In the genomic region with DNA sequence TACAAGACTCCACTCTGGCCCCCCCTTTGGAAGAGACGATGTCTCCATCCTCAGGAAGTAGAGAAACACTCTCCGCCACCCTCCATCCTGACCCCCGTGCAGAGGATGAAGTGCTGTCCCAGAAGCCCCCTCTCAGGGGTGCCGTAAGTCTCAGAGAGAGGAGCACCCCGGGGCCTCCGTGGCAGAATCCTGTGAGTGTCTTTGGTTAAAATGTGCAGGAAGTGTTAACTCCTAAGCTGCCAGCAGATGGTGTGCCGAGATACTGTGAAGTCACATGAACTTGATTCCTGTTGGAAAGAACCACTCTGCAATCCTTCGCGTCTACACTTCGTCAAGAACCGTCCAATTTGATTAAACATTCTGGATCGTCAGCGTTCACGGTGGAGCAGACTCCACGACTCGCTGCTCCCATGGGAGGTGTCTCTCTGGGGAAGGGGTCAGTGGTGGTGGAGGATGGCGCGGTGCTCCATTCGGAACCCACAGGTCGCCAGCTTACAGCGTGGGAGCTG, we compare ENCODE assay signal across 1 cellular context.
TF ChIP-seq lines count a peak whose summit lies in the region.

No MANE protein-coding gene starts in this region.

TF ChIP-seq in K562, 482 proteins besides CTCF, POLR2A, EP300 and RAD21 (continues in another document):
- TF ChIP-seq SRSF7 (optimal IDR thresholded peaks at IDR 0.05; ENCODE audit: low read depth, low read length) (no peak), SETDB1 (IDR thresholded peaks at IDR 0.05; ENCODE audit: low read length) (no peak), KAT2B (IDR thresholded peaks at IDR 0.05; ENCODE audit: low read depth, low read length) (no peak), ZNF124 (CRISPR knock-in tag; IDR thresholded peaks at IDR 0.05) (no peak), ZFPM2 (CRISPR knock-in tag; IDR thresholded peaks at IDR 0.05) (no peak), HDAC1 (IDR thresholded peaks at IDR 0.05) (no peak), NFIX (CRISPR knock-in tag; IDR thresholded peaks at IDR 0.05; ENCODE audit: low read depth) (no peak), DDX20 (tag; IDR thresholded peaks at IDR 0.05; ENCODE audit: low read depth) (no peak), ZSCAN29 (IDR thresholded peaks at IDR 0.05) (peak; percentile 69; the same call in 1 of the 2 replicates), TEAD4 (IDR thresholded peaks at IDR 0.05; ENCODE audit: low read length) (peak; percentile 28; the same call in 1 of the 2 replicates), TEAD4 (CRISPR knock-in tag; IDR thresholded peaks at IDR 0.05; ENCODE audit: borderline replicate concordance) (no peak), POLR2AphosphoS2 (IDR thresholded peaks at IDR 0.05; ENCODE audit: low read length) (no peak), CAMTA2 (CRISPR knock-in tag; conservative IDR thresholded peaks at IDR 0.05) (no peak), TAF9B (IDR thresholded peaks at IDR 0.05; ENCODE audit: partially characterized antibody) (no peak), ZNF140 (CRISPR knock-in tag; IDR thresholded peaks at IDR 0.05) (no peak), ZNF75A (CRISPR knock-in tag; IDR thresholded peaks at IDR 0.05) (no peak), RNF2 (IDR thresholded peaks at IDR 0.05) (no peak), BRCA1 (IDR thresholded peaks at IDR 0.05) (no peak), BRCA1 (CRISPR knock-in tag; IDR thresholded peaks at IDR 0.05) (no peak), DPF2 (IDR thresholded peaks at IDR 0.05) (no peak), SMAD4 (CRISPR knock-in tag; conservative IDR thresholded peaks at IDR 0.05) (no peak), BHLHE40 (IDR thresholded peaks at IDR 0.05; ENCODE audit: low read length) (peak; percentile 40; the same call in 1 of the 2 replicates), ZNF696 (CRISPR knock-in tag; conservative IDR thresholded peaks at IDR 0.05) (no peak), ZNF584 (CRISPR knock-in tag; IDR thresholded peaks at IDR 0.05; ENCODE audit: low read depth) (no peak), CXXC5 (CRISPR knock-in tag; IDR thresholded peaks at IDR 0.05) (no peak), WHSC1 (IDR thresholded peaks at IDR 0.05; ENCODE audit: low read length) (no peak), FOXK1 (CRISPR knock-in tag; IDR thresholded peaks at IDR 0.05; ENCODE audit: borderline replicate concordance) (no peak), CCNT2 (IDR thresholded peaks at IDR 0.05; ENCODE audit: borderline replicate concordance, extremely low read depth, insufficient read length, low read depth, low read length) (no peak), HDAC3 (IDR thresholded peaks at IDR 0.05; ENCODE audit: borderline replicate concordance, partially characterized antibody) (no peak), ETV1 (tag; conservative IDR thresholded peaks at IDR 0.05; ENCODE audit: low read depth) (peak; percentile 75), FOXA1 (IDR thresholded peaks at IDR 0.05; ENCODE audit: borderline replicate concordance) (no peak), RBBP5 (IDR thresholded peaks at IDR 0.05; ENCODE audit: borderline replicate concordance, insufficient read depth, low read length, poor library complexity, severe bottlenecking) (no peak), NRF1 (conservative IDR thresholded peaks at IDR 0.05 in 1 of 2, IDR thresholded peaks at IDR 0.05 in 1 of 2) (no peak), HMGN3 (IDR thresholded peaks at IDR 0.05; ENCODE audit: borderline replicate concordance, extremely low read depth, insufficient read length, low read depth, low read length) (no peak), ELF1 (tag; IDR thresholded peaks at IDR 0.05) (peak; percentile 32; the same call in 1 of the 2 replicates), SP1 (CRISPR knock-in tag; IDR thresholded peaks at IDR 0.05) (0 out of 2 replicates have a peak, but pooled peaks have one; percentile 12)
- TF ChIP-seq, protein P1, sequence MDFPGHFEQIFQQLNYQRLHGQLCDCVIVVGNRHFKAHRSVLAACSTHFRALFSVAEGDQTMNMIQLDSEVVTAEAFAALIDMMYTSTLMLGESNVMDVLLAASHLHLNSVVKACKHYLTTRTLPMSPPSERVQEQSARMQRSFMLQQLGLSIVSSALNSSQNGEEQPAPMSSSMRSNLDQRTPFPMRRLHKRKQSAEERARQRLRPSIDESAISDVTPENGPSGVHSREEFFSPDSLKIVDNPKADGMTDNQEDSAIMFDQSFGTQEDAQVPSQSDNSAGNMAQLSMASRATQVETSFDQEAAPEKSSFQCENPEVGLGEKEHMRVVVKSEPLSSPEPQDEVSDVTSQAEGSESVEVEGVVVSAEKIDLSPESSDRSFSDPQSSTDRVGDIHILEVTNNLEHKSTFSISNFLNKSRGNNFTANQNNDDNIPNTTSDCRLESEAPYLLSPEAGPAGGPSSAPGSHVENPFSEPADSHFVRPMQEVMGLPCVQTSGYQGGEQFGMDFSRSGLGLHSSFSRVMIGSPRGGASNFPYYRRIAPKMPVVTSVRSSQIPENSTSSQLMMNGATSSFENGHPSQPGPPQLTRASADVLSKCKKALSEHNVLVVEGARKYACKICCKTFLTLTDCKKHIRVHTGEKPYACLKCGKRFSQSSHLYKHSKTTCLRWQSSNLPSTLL (IDR thresholded peaks at IDR 0.05) = no peak
- TF ChIP-seq, protein P2, sequence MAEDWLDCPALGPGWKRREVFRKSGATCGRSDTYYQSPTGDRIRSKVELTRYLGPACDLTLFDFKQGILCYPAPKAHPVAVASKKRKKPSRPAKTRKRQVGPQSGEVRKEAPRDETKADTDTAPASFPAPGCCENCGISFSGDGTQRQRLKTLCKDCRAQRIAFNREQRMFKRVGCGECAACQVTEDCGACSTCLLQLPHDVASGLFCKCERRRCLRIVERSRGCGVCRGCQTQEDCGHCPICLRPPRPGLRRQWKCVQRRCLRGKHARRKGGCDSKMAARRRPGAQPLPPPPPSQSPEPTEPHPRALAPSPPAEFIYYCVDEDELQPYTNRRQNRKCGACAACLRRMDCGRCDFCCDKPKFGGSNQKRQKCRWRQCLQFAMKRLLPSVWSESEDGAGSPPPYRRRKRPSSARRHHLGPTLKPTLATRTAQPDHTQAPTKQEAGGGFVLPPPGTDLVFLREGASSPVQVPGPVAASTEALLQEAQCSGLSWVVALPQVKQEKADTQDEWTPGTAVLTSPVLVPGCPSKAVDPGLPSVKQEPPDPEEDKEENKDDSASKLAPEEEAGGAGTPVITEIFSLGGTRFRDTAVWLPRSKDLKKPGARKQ (CRISPR knock-in tag; IDR thresholded peaks at IDR 0.05) = peak; percentile 81
- TF ChIP-seq, protein P3, sequence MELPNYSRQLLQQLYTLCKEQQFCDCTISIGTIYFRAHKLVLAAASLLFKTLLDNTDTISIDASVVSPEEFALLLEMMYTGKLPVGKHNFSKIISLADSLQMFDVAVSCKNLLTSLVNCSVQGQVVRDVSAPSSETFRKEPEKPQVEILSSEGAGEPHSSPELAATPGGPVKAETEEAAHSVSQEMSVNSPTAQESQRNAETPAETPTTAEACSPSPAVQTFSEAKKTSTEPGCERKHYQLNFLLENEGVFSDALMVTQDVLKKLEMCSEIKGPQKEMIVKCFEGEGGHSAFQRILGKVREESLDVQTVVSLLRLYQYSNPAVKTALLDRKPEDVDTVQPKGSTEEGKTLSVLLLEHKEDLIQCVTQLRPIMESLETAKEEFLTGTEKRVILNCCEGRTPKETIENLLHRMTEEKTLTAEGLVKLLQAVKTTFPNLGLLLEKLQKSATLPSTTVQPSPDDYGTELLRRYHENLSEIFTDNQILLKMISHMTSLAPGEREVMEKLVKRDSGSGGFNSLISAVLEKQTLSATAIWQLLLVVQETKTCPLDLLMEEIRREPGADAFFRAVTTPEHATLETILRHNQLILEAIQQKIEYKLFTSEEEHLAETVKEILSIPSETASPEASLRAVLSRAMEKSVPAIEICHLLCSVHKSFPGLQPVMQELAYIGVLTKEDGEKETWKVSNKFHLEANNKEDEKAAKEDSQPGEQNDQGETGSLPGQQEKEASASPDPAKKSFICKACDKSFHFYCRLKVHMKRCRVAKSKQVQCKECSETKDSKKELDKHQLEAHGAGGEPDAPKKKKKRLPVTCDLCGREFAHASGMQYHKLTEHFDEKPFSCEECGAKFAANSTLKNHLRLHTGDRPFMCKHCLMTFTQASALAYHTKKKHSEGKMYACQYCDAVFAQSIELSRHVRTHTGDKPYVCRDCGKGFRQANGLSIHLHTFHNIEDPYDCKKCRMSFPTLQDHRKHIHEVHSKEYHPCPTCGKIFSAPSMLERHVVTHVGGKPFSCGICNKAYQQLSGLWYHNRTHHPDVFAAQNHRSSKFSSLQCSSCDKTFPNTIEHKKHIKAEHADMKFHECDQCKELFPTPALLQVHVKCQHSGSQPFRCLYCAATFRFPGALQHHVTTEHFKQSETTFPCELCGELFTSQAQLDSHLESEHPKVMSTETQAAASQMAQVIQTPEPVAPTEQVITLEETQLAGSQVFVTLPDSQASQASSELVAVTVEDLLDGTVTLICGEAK (IDR thresholded peaks at IDR 0.05) = no peak
- TF ChIP-seq, protein P3 (CRISPR knock-in tag; IDR thresholded peaks at IDR 0.05) = no peak
- TF ChIP-seq, protein P4, sequence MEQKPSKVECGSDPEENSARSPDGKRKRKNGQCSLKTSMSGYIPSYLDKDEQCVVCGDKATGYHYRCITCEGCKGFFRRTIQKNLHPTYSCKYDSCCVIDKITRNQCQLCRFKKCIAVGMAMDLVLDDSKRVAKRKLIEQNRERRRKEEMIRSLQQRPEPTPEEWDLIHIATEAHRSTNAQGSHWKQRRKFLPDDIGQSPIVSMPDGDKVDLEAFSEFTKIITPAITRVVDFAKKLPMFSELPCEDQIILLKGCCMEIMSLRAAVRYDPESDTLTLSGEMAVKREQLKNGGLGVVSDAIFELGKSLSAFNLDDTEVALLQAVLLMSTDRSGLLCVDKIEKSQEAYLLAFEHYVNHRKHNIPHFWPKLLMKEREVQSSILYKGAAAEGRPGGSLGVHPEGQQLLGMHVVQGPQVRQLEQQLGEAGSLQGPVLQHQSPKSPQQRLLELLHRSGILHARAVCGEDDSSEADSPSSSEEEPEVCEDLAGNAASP (IDR thresholded peaks at IDR 0.05) = no peak
- TF ChIP-seq, protein P5, sequence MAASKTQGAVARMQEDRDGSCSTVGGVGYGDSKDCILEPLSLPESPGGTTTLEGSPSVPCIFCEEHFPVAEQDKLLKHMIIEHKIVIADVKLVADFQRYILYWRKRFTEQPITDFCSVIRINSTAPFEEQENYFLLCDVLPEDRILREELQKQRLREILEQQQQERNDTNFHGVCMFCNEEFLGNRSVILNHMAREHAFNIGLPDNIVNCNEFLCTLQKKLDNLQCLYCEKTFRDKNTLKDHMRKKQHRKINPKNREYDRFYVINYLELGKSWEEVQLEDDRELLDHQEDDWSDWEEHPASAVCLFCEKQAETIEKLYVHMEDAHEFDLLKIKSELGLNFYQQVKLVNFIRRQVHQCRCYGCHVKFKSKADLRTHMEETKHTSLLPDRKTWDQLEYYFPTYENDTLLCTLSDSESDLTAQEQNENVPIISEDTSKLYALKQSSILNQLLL (CRISPR knock-in tag; IDR thresholded peaks at IDR 0.05; ENCODE audit: borderline replicate concordance) = no peak
- TF ChIP-seq, protein P6, sequence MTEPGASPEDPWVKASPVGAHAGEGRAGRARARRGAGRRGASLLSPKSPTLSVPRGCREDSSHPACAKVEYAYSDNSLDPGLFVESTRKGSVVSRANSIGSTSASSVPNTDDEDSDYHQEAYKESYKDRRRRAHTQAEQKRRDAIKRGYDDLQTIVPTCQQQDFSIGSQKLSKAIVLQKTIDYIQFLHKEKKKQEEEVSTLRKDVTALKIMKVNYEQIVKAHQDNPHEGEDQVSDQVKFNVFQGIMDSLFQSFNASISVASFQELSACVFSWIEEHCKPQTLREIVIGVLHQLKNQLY (CRISPR knock-in tag; conservative IDR thresholded peaks at IDR 0.05) = no peak
- TF ChIP-seq, protein P7, sequence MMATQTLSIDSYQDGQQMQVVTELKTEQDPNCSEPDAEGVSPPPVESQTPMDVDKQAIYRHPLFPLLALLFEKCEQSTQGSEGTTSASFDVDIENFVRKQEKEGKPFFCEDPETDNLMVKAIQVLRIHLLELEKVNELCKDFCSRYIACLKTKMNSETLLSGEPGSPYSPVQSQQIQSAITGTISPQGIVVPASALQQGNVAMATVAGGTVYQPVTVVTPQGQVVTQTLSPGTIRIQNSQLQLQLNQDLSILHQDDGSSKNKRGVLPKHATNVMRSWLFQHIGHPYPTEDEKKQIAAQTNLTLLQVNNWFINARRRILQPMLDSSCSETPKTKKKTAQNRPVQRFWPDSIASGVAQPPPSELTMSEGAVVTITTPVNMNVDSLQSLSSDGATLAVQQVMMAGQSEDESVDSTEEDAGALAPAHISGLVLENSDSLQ (IDR thresholded peaks at IDR 0.05) = no peak
- TF ChIP-seq, protein P8, sequence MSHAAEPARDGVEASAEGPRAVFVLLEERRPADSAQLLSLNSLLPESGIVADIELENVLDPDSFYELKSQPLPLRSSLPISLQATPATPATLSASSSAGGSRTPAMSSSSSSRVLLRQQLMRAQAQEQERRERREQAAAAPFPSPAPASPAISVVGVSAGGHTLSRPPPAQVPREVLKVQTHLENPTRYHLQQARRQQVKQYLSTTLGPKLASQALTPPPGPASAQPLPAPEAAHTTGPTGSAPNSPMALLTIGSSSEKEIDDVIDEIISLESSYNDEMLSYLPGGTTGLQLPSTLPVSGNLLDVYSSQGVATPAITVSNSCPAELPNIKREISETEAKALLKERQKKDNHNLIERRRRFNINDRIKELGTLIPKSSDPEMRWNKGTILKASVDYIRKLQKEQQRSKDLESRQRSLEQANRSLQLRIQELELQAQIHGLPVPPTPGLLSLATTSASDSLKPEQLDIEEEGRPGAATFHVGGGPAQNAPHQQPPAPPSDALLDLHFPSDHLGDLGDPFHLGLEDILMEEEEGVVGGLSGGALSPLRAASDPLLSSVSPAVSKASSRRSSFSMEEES (CRISPR knock-in tag; IDR thresholded peaks at IDR 0.05) = no peak
